Comparison of ENCODE assay signal across 18 cellular contexts in genomic region chr2:202157211-202157985, GRCh38.
DNase-seq lines count a peak whose midpoint lies in the region; ATAC-seq and TF ChIP-seq lines count a peak whose summit lies in the region.
"Had no signal": no experiment of that assay in that cellular context is flagged by ENCODE, and none has a peak within 500 bp of the region (broad histone marks: within the 10 kb centered on the region; RNA-seq: fewer than 3 reads in every experiment).

No MANE protein-coding gene starts in this region.

- no TSS peak for BruUV-seq in Caco-2 (replicated peaks; lab: Mats Ljungman, UMichigan)

- intact Hi-C loops in Caco-2 (cut with micrococcal nuclease; ENCODE audit: unreplicated experiment) (no loop called here), lower lobe of right lung (cut with DNase I) (no loop called here)

- H3K36me3 ChIP-seq in Caco-2 (ENCODE audit: control insufficient read depth, insufficient read depth, low read length) (no peaks in the 10 kb centered on the region), lower lobe of right lung (no peaks in the 10 kb centered on the region)
- H3K36me3 ChIP-seq: BLaER1 had no signal

- H3K9me3 ChIP-seq in Caco-2, result no peaks in the 10 kb centered on the region
- H3K9me3 ChIP-seq in lower lobe of right lung, result no peaks in the 10 kb centered on the region
- H3K9me3 ChIP-seq: BLaER1 had no signal

- H3K27ac Mint-ChIP-seq in nephron (peak overlapping the region; percentile 21 to 46 (median 30)), Caco-2 (ENCODE audit: unreplicated experiment) (no peak overlapping the region)
- H3K27ac Mint-ChIP-seq in stimulated activated memory B cell treated with anti-CD40 and anti-IgM and Interleukin-4, amounts not matched to agents 10 μg/mL and 1 μg/mL and 100 μg/mL, for 72 hours, result no peak overlapping the region
- H3K27ac Mint-ChIP-seq: CD14-positive monocyte; CD8-positive, alpha-beta T cell; H9 had no signal

- H3K4me1 Mint-ChIP-seq in nephron, result peaks cover 51% of the 10 kb centered on the region
- H3K4me1 Mint-ChIP-seq in stimulated activated memory B cell treated with anti-CD40 and anti-IgM and Interleukin-4, amounts not matched to agents 10 μg/mL and 1 μg/mL and 100 μg/mL, for 72 hours, result no peaks in the 10 kb centered on the region
- H3K4me1 Mint-ChIP-seq in Caco-2 (ENCODE audit: low read depth, unreplicated experiment), result peaks cover 19% of the 10 kb centered on the region
- H3K4me1 Mint-ChIP-seq: CD14-positive monocyte had no signal

- peak; percentile 40 for ATAC-seq in stimulated activated memory B cell treated with anti-CD40 and anti-IgM and Interleukin-4, amounts not matched to agents 10 μg/mL and 1 μg/mL and 100 μg/mL, for 72 hours
- ATAC-seq in GM21737 (IDR thresholded peaks at IDR 0.05; ENCODE audit: unreplicated experiment), result no peak
- ATAC-seq in lower lobe of right lung, result no peak
- ATAC-seq: CD8-positive, alpha-beta T cell; HepG2 had no signal

- H3K27me3 Mint-ChIP-seq in nephron (ENCODE audit: low read depth), result peaks cover 4% of the 10 kb centered on the region
- peaks cover 9% of the 10 kb centered on the region for H3K27me3 Mint-ChIP-seq in stimulated activated memory B cell treated with anti-CD40 and anti-IgM and Interleukin-4, amounts not matched to agents 10 μg/mL and 1 μg/mL and 100 μg/mL, for 72 hours
- H3K27me3 Mint-ChIP-seq in Caco-2 (ENCODE audit: insufficient read depth, unreplicated experiment), result no peaks in the 10 kb centered on the region

- POLR2A ChIA-PET in Caco-2 (lab: Charles Lee), result no interaction called here

- no peak overlapping the region for H3K4me3 Mint-ChIP-seq in nephron
- H3K4me3 Mint-ChIP-seq in stimulated activated memory B cell treated with anti-CD40 and anti-IgM and Interleukin-4, amounts not matched to agents 10 μg/mL and 1 μg/mL and 100 μg/mL, for 72 hours, result no peak overlapping the region
- H3K4me3 Mint-ChIP-seq in Caco-2 (ENCODE audit: unreplicated experiment), result no peak overlapping the region
- H3K4me3 Mint-ChIP-seq: CD14-positive monocyte; CD8-positive, alpha-beta T cell; H9 had no signal

- H3K4me3 ChIP-seq in Caco-2 (ENCODE audit: low read depth, low read length) (no peak overlapping the region), lower lobe of right lung (no peak overlapping the region)
- H3K4me3 ChIP-seq: BLaER1 had no signal

- H3K36me3 Mint-ChIP-seq in nephron (ENCODE audit: low read depth) (no peaks in the 10 kb centered on the region), Caco-2 (ENCODE audit: insufficient read depth, unreplicated experiment) (peaks cover 6% of the 10 kb centered on the region)
- no peaks in the 10 kb centered on the region for H3K36me3 Mint-ChIP-seq in stimulated activated memory B cell treated with anti-CD40 and anti-IgM and Interleukin-4, amounts not matched to agents 10 μg/mL and 1 μg/mL and 100 μg/mL, for 72 hours
- H3K36me3 Mint-ChIP-seq: CD14-positive monocyte; CD8-positive, alpha-beta T cell had no signal

- H3K9me3 Mint-ChIP-seq in nephron (no peaks in the 10 kb centered on the region), Caco-2 (ENCODE audit: unreplicated experiment) (no peaks in the 10 kb centered on the region)
- H3K9me3 Mint-ChIP-seq in stimulated activated memory B cell treated with anti-CD40 and anti-IgM and Interleukin-4, amounts not matched to agents 10 μg/mL and 1 μg/mL and 100 μg/mL, for 72 hours, result no peaks in the 10 kb centered on the region
- H3K9me3 Mint-ChIP-seq: CD8-positive, alpha-beta T cell; H9 had no signal

- no peak overlapping the region for H3K27ac ChIP-seq in lower lobe of right lung
- H3K27ac ChIP-seq: 22Rv1, BLaER1 had no signal

- CTCF ChIA-PET in Caco-2 (lab: Charles Lee), result no interaction called here

- H3K27me3 ChIP-seq in Caco-2 (replicated peaks; ENCODE audit: control insufficient read depth, insufficient read depth, low read length) (no peaks in the 10 kb centered on the region), lower lobe of right lung (ENCODE audit: low read depth) (no peaks in the 10 kb centered on the region)
- H3K27me3 ChIP-seq: BLaER1 had no signal

- H3K4me1 ChIP-seq in Caco-2 (peaks cover 22% of the 10 kb centered on the region), lower lobe of right lung (no peaks in the 10 kb centered on the region)

- peak; percentile 13 for DNase-seq in NCI-H82 (lab: John Stamatoyannopoulos, UW)
- no peak for DNase-seq in NCI-H82 treated with DMSO at 0.1 percent for 48 hours (lab: John Stamatoyannopoulos, UW; ENCODE audit: unreplicated experiment)
- no peak for DNase-seq in Caco-2
- no peak for DNase-seq in lower lobe of right lung
- DNase-seq: CD8-positive, alpha-beta T cell; DMS 273 treated with DMSO at 0.1 percent for 48 hours; DMS53; DND-41; GDM1; H9; KG1 had no signal

- TF ChIP-seq CTCF in nephron (IDR thresholded peaks at IDR 0.05; ENCODE audit: unreplicated experiment in 3 of 3), result no peak
- TF ChIP-seq CTCF in Caco-2 (IDR thresholded peaks at IDR 0.05; ENCODE audit: insufficient read depth in 1 of 2, low read depth in 1 of 2, low read length in 1 of 2, severe bottlenecking in 1 of 2, unreplicated experiment in 1 of 2), result no peak
- TF ChIP-seq CTCF in lower lobe of right lung (IDR thresholded peaks at IDR 0.05), result no peak

Comparison
In these comparisons a context has a peak if more than half of its experiments do, and no peak if none do; other contexts are left out.
1. H3K27ac Mint-ChIP-seq: peak in nephron (3 of 3); none in stimulated activated memory B cell treated with anti-CD40 and anti-IgM and Interleukin-4, amounts not matched to agents 10 μg/mL and 1 μg/mL and 100 μg/mL, for 72 hours (single experiment) and Caco-2 (single experiment).